8 cellular contexts compared by ENCODE assay signal in genomic region chr15:83283813-83284562, GRCh38. TPM values are rescaled to one million over a fixed set of nuclear protein-coding genes. Genes with fewer than 3 reads are reported as not detected.
A peak's percentile ranks its signal among the peaks of the same experiment; 100 is the strongest.
DNase-seq lines count a peak whose midpoint lies in the region; ATAC-seq and TF ChIP-seq lines count a peak whose summit lies in the region.

No MANE protein-coding gene starts in this region.

- H3K36me3 ChIP-seq in cardiac muscle cell (no peaks in the 10 kb centered on the region), lung (ENCODE audit: control insufficient read depth in 2 of 2, insufficient read depth in 2 of 2, low read length in 2 of 2) (no peaks in the 10 kb centered on the region), aorta (ENCODE audit: control insufficient read depth in 1 of 2, insufficient read depth in 2 of 2, low read length in 1 of 2) (no peaks in the 10 kb centered on the region)

- peak; percentile 17 to 47 for DNase-seq in cardiac muscle cell (ENCODE audit: low read depth in 1 of 2, low spot score in 1 of 2)
- no peak for DNase-seq in cardiac septum (ENCODE audit: low spot score)
- no peak for DNase-seq in lung (ENCODE audit: low spot score)
- no peak for DNase-seq in aorta
- DNase-seq in stimulated activated CD4-positive, alpha-beta T cell treated with anti-CD3 and anti-CD28 coated beads, Interleukin-4, amount 100 ng/mL, for 24 hours: no peak

- WGBS in lung, 2 donors: 4% methylated on average over 53 to 81 of the region's 81 CpGs
- WGBS in aorta, 2 donors: 3 to 4% methylated on average over 39 to 81 of the region's 81 CpGs

- H3K9me3 Mint-ChIP-seq in dendritic cell treated with granulocyte-macrophage colony-stimulating factor and Interleukin-4, amounts not matched to agents 40 ng/mL and 50 ng/mL, for 4 days: no peaks in the 10 kb centered on the region

- peaks cover 54% of the 10 kb centered on the region for H3K27me3 ChIP-seq in cardiac muscle cell
- peaks cover 9% of the 10 kb centered on the region for H3K27me3 ChIP-seq in lung (ENCODE audit: control insufficient read depth, insufficient read depth)
- peaks cover 0 to 3% of the 10 kb centered on the region in 2 donors for H3K27me3 ChIP-seq in aorta (ENCODE audit: control insufficient read depth in 1 of 2, insufficient read depth in 2 of 2, low read length in 1 of 2)

- peak overlapping the region; percentile 55 for H3K4me3 Mint-ChIP-seq in dendritic cell treated with granulocyte-macrophage colony-stimulating factor and Interleukin-4, amounts not matched to agents 40 ng/mL and 50 ng/mL, for 4 days

- H3K36me3 Mint-ChIP-seq in dendritic cell treated with granulocyte-macrophage colony-stimulating factor and Interleukin-4, amounts not matched to agents 40 ng/mL and 50 ng/mL, for 4 days (ENCODE audit: low read depth): no peaks in the 10 kb centered on the region

- H3K27ac Mint-ChIP-seq in dendritic cell treated with granulocyte-macrophage colony-stimulating factor and Interleukin-4, amounts not matched to agents 40 ng/mL and 50 ng/mL, for 4 days: no peak overlapping the region

- H3K9me3 ChIP-seq in cardiac muscle cell (ENCODE audit: low read depth) (no peaks in the 10 kb centered on the region), lung (ENCODE audit: control insufficient read depth in 2 of 2, insufficient read depth in 1 of 2, low read length in 1 of 2) (peaks cover 0 to 3% of the 10 kb centered on the region in 2 donors), aorta (ENCODE audit: control insufficient read depth, low read length) (peaks cover 2% of the 10 kb centered on the region)

- ATAC-seq in lung (ENCODE audit: insufficient read depth, low FRiP score) (no peak), aorta (ENCODE audit: low FRiP score) (no peak), HG03095 (IDR thresholded peaks at IDR 0.05; ENCODE audit: unreplicated experiment) (no peak), HG02852 (IDR thresholded peaks at IDR 0.05; ENCODE audit: unreplicated experiment) (no peak)

- H3K4me1 ChIP-seq in cardiac muscle cell (ENCODE audit: low read depth): no peaks in the 10 kb centered on the region
- H3K4me1 ChIP-seq in lung (ENCODE audit: control insufficient read depth in 2 of 2, insufficient read depth in 2 of 2, low read length in 2 of 2): peaks cover 0 to 7% of the 10 kb centered on the region in 2 donors
- no peaks in the 10 kb centered on the region for H3K4me1 ChIP-seq in aorta (ENCODE audit: control insufficient read depth in 1 of 2, insufficient read depth in 2 of 2, low read length in 2 of 2)

- H3K27ac ChIP-seq in cardiac muscle cell (no peak overlapping the region), lung (ENCODE audit: low read depth in 1 of 2, low read length in 1 of 2) (no peak overlapping the region), aorta (ENCODE audit: low read depth in 1 of 2, low read length in 2 of 2) (no peak overlapping the region)

- H3K27me3 Mint-ChIP-seq in dendritic cell treated with granulocyte-macrophage colony-stimulating factor and Interleukin-4, amounts not matched to agents 40 ng/mL and 50 ng/mL, for 4 days: peaks cover 85% of the 10 kb centered on the region

- intact Hi-C loops in cardiac septum (cut with DNase I): no loop called here
- intact Hi-C loops in dendritic cell treated with granulocyte-macrophage colony-stimulating factor and Interleukin-4, amounts not matched to agents 40 ng/mL and 50 ng/mL, for 4 days (cut with micrococcal nuclease): no loop called here
- intact Hi-C loops in aorta (cut with DNase I): no loop called here

- peak overlapping the region; percentile 38 for H3K4me3 ChIP-seq in cardiac muscle cell
- H3K4me3 ChIP-seq in lung: peak overlapping the region; percentile 24
- H3K4me3 ChIP-seq in aorta (ENCODE audit: low read length in 2 of 2): peak overlapping the region; percentile 17 to 31

- TF ChIP-seq CTCF in cardiac muscle cell (IDR thresholded peaks at IDR 0.05; ENCODE audit: low read depth, low read length): no peak
- no peak for TF ChIP-seq CTCF in lung (IDR thresholded peaks at IDR 0.05; ENCODE audit: control extremely low read depth, extremely low read depth)

- H3K4me1 Mint-ChIP-seq in dendritic cell treated with granulocyte-macrophage colony-stimulating factor and Interleukin-4, amounts not matched to agents 40 ng/mL and 50 ng/mL, for 4 days (ENCODE audit: low read depth): peaks cover 11% of the 10 kb centered on the region

RNA-seq across cellular contexts. Expression of gene BNC1, which starts 0.5 kb away (rescaled TPM):
- total RNA-seq in cardiac muscle cell (4.5 and 4.7 TPM in 2 replicates), cardiac septum (0.11 TPM), lung (under 1 TPM; 0.25 to 0.40 TPM), aorta (under 1 TPM; 0.13 to 0.21 TPM)
- polyA plus RNA-seq in cardiac muscle cell (3.3 and 6.4 TPM in 2 replicates), lung (under 1 TPM; 0.23 to 0.93 TPM), aorta (not detected)

Comparison
In these comparisons a context has a peak if more than half of its experiments do, and no peak if none do; other contexts are left out.
1. DNase-seq: peak in cardiac muscle cell (2 of 2); none in cardiac septum (single experiment), lung (single experiment), aorta (0 of 2) and stimulated activated CD4-positive, alpha-beta T cell treated with anti-CD3 and anti-CD28 coated beads, Interleukin-4, amount 100 ng/mL, for 24 hours (single experiment).
2. Peak in every context shown above with its lines, with median percentiles within 50 percentile points of each other: H3K4me3 ChIP-seq.